Comparison of ENCODE assay signal across 9 cellular contexts in the genomic region with DNA sequence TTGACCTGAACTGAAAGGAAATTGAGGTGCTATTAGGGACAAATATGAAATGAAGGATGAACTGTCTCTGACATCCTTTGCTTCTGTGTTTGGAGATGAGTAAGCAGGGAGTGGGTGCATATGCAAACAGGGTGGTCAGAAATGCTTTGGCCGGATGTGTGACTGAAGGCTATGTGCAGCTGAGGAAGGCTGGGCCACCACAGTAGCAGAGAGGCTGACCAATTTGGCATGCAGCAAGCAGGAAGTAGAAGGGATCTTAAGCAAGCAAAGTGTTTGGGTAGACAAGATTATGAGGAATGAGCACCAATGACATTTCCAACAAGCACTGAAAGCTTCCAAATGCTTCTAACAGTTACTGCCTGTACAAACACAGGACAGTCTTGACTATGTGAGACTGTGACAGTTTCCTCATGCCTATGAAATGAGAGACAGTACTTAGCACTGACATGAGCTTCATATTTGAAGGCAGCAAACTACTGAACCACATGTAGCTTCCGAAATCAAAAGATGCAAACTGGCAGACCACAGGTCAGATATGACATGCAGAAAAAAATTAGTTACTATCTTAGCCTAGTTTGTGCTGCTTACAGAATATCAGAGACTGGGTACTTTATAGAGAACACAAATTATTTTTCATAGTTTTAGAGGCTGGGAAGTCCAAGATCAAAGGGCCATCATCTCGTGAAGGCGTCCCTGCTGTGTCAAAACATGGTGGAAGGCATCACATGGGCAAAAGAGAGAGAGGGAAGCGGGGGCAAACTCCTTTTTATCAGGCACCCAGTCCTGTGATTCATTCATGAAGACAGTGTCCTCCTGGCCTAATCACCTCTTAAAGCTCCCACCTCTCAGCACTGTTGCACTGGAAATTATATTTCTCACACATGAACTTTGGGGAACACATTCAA. TPM values are rescaled to one million over a fixed set of nuclear protein-coding genes. Genes with fewer than 3 reads are reported as not detected.
A peak's percentile ranks its signal among the peaks of the same experiment; 100 is the strongest.
DNase-seq lines count a peak whose midpoint lies in the region; ATAC-seq and TF ChIP-seq lines count a peak whose summit lies in the region.
"Had no signal": no experiment of that assay in that cellular context is flagged by ENCODE, and none has a peak within 500 bp of the region (broad histone marks: within the 10 kb centered on the region; RNA-seq: fewer than 3 reads in every experiment).

No MANE protein-coding gene starts in this region.

- no peaks in the 10 kb centered on the region for H3K9me3 Mint-ChIP-seq in stimulated activated memory B cell treated with anti-CD40 and anti-IgM and Interleukin-4, amounts not matched to agents 10 μg/mL and 1 μg/mL and 100 μg/mL, for 72 hours

- peak overlapping the region; percentile 98 for H3K27ac Mint-ChIP-seq in stimulated activated memory B cell treated with anti-CD40 and anti-IgM and Interleukin-4, amounts not matched to agents 10 μg/mL and 1 μg/mL and 100 μg/mL, for 72 hours

- no peaks in the 10 kb centered on the region for H3K27me3 Mint-ChIP-seq in stimulated activated memory B cell treated with anti-CD40 and anti-IgM and Interleukin-4, amounts not matched to agents 10 μg/mL and 1 μg/mL and 100 μg/mL, for 72 hours

- peak overlapping the region; percentile 26 for H3K4me3 ChIP-seq in GM12875 (ENCODE audit: low read depth, low read length)
- H3K4me3 ChIP-seq: body of pancreas had no signal

- DNase-seq in HT-29 (ENCODE audit: low spot score), result peak; percentile 36
- peak; percentile 58 to 69 for DNase-seq in activated CD4-positive, alpha-beta T cell treated with anti-CD3 and anti-CD28 coated beads, Interleukin-2, amount 50 U/mL, for 48 hours
- peak; percentile 78 for DNase-seq in hepatic stellate cell (ENCODE audit: low spot score)
- no peak for DNase-seq in cerebellum (ENCODE audit: low spot score)
- DNase-seq in left lobe of liver (ENCODE audit: low spot score), result no peak

- no peak for TF ChIP-seq CTCF in GM12875 (IDR thresholded peaks at IDR 0.05; ENCODE audit: borderline replicate concordance, insufficient read depth, low read depth, low read length)

- peak; percentile 76 for ATAC-seq in GM21515 (IDR thresholded peaks at IDR 0.05; ENCODE audit: unreplicated experiment)
- ATAC-seq in stimulated activated memory B cell treated with anti-CD40 and anti-IgM and Interleukin-4, amounts not matched to agents 10 μg/mL and 1 μg/mL and 100 μg/mL, for 72 hours, result peak; percentile 80
- ATAC-seq in left lobe of liver, result no peak
- ATAC-seq: body of pancreas had no signal

- H3K36me3 Mint-ChIP-seq in stimulated activated memory B cell treated with anti-CD40 and anti-IgM and Interleukin-4, amounts not matched to agents 10 μg/mL and 1 μg/mL and 100 μg/mL, for 72 hours, result peaks cover 17% of the 10 kb centered on the region

- peaks cover 49% of the 10 kb centered on the region for H3K4me1 Mint-ChIP-seq in stimulated activated memory B cell treated with anti-CD40 and anti-IgM and Interleukin-4, amounts not matched to agents 10 μg/mL and 1 μg/mL and 100 μg/mL, for 72 hours

- peak overlapping the region; percentile 58 for H3K4me3 Mint-ChIP-seq in stimulated activated memory B cell treated with anti-CD40 and anti-IgM and Interleukin-4, amounts not matched to agents 10 μg/mL and 1 μg/mL and 100 μg/mL, for 72 hours

RNA-seq across cellular contexts. Expression of gene ACTR3, which starts 3.2 kb away (rescaled TPM):
- 153 and 164 TPM in 2 replicates for total RNA-seq in HT-29 (2014; rRNA removed; shearing (Covaris generic))
- 98.4 TPM for total RNA-seq in cerebellum
- total RNA-seq in left lobe of liver, result 64.3 TPM

Comparison
In these comparisons a context has a peak if more than half of its experiments do, and no peak if none do; other contexts are left out.
1. DNase-seq: peak in HT-29 (single experiment), activated CD4-positive, alpha-beta T cell treated with anti-CD3 and anti-CD28 coated beads, Interleukin-2, amount 50 U/mL, for 48 hours (2 of 2) and hepatic stellate cell (single experiment); none in cerebellum (single experiment) and left lobe of liver (single experiment).